Comparison of ENCODE assay signal across 18 cellular contexts in genomic region chrX:134658421-134658896, GRCh38. TPM values are rescaled to one million over a fixed set of nuclear protein-coding genes. Genes with fewer than 3 reads are reported as not detected.
"Had no signal": no experiment of that assay in that cellular context is flagged by ENCODE, and none has a peak within 500 bp of the region (broad histone marks: within the 10 kb centered on the region; RNA-seq: fewer than 3 reads in every experiment).

Gene PLAC1 (minus strand): TSS chrX:134658471. CDS start chrX:134566682, 91,789 bp downstream.

- ATAC-seq: activated naive CD4-positive, alpha-beta T cell treated with anti-CD3 and anti-CD28 coated beads, Interleukin-2, amount 50 U/mL, for 72 hours; mucosa of descending colon; naive thymus-derived CD8-positive, alpha-beta T cell had no signal

- H3K4me1 ChIP-seq: esophagus muscularis mucosa, tibial artery had no signal

- DNase-seq: activated CD4-positive, alpha-beta T cell treated with anti-CD3 and anti-CD28 coated beads, Interleukin-2, amount 50 U/mL, for 1 hour; activated CD4-positive, CD25-positive, alpha-beta regulatory T cell; activated effector memory CD4-positive, alpha-beta T cell treated with anti-CD3 and anti-CD28 coated beads, Interleukin-2, amount 50 U/mL, for 16 hours; activated T-cell treated with anti-CD3 and anti-CD28 coated beads for 4 hours; amniotic stem cell; hypothalamus; mucosa of descending colon; naive thymus-derived CD8-positive, alpha-beta T cell; small intestine; T-helper 2 cell; tibial artery had no signal

- H3K9me3 ChIP-seq: esophagus muscularis mucosa, mucosa of descending colon, neutrophil, tibial artery had no signal

- H3K27ac ChIP-seq: esophagus muscularis mucosa, neutrophil, tibial artery had no signal

- H3K4me3 ChIP-seq: esophagus muscularis mucosa, lung, mucosa of descending colon, tibial artery had no signal

- H3K36me3 ChIP-seq: esophagus muscularis mucosa, neutrophil, tibial artery had no signal

- H3K27me3 ChIP-seq: esophagus muscularis mucosa, neutrophil, tibial artery had no signal

RNA-seq across cellular contexts. Expression of gene PLAC1, which starts in this region (rescaled TPM):
- total RNA-seq: activated CD8-positive, alpha-beta memory T cell treated with anti-CD3 and anti-CD28 coated beads for 36 hours; activated naive CD4-positive, alpha-beta T cell treated with anti-CD3 and anti-CD28 coated beads, Interleukin-2, amount 50 U/mL, for 72 hours; chondrocyte; dermis microvascular lymphatic vessel endothelial cell; esophagus muscularis mucosa; mucosa of descending colon; naive thymus-derived CD8-positive, alpha-beta T cell had no signal
- polyA plus RNA-seq: naive thymus-derived CD8-positive, alpha-beta T cell had no signal
